1 cellular context compared by ENCODE assay signal in the genomic region with DNA sequence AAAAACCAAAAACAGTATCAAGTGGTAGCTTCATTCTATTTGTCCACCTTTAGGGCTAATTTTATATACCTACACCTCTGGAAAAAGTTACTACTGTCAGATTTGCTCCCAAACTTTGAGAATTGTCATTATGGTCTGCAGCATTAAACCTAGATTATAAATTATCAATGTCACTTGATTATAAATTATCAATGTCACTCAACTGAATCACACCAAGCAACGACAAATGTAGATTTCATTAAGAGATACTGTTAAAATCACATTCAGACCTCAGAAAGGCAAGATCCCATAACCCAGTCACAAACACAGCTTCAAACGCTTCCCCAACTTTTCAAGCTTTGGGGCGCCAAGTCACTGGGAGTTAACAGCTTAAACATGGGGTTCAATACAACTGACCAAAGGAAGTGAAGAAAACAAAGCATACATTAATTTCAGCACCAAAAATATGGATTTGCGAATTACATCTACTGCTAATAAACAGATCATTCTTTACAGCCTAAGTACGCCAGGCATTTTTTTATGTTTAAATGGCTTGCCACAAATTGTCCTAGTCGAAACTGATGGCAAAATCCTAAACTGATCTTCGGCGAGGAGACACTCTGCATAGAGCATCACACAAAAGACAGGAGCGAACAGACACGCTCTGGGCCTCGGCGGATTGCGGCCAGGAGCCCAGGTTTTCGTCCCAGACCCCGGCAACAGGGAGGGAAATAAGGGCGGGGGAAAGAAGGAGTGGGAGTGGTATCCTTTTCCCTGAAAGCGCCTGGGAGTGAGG.
TF ChIP-seq lines count a peak whose summit lies in the region.

No MANE protein-coding gene starts in this region.

TF ChIP-seq in endothelial cell of umbilical vein, 7 proteins besides CTCF, POLR2A, EP300 and RAD21:
- TF ChIP-seq MYC (IDR thresholded peaks at IDR 0.05; ENCODE audit: low read depth, low read length) (no peak), JUN (IDR thresholded peaks at IDR 0.05; ENCODE audit: borderline replicate concordance, insufficient read depth, insufficient read length, low read depth) (no peak), FOS (IDR thresholded peaks at IDR 0.05; ENCODE audit: borderline replicate concordance, insufficient read depth, low read length) (no peak), POLR2AphosphoS5 (IDR thresholded peaks at IDR 0.05; ENCODE audit: insufficient read depth, low read depth, low read length) (no peak), GATA2 (IDR thresholded peaks at IDR 0.05; ENCODE audit: insufficient read depth, insufficient read length, low read depth, low read length) (no peak), EZH2 (IDR thresholded peaks at IDR 0.05; ENCODE audit: borderline replicate concordance, low read depth, low read length, severe bottlenecking) (no peak)
- TF ChIP-seq, protein P1, sequence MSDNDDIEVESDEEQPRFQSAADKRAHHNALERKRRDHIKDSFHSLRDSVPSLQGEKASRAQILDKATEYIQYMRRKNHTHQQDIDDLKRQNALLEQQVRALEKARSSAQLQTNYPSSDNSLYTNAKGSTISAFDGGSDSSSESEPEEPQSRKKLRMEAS (IDR thresholded peaks at IDR 0.05; ENCODE audit: insufficient read depth, insufficient read length): no peak
